ENCODE assay signal across 2 cellular contexts in the genomic region with DNA sequence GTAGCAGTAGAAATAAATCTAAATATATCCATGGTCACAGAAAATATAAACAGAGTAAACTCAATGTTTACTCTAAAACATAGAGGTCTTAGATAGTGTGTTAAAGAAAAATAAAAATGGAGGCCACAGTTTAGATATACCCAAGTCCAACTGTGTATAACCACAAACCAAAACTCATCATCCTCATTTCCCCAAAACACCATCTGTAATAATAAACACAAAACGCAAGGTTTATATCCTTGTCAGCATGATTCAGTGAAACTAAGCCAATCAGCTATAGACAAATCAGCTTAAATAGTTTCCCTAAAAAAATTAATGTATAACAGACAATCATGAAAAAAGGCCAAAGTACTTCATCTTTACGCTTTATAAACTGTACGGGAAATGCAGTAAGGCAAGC.
TF ChIP-seq lines count a peak whose summit lies in the region.

No MANE protein-coding gene starts in this region.

TF ChIP-seq in IMR-90, 13 proteins besides CTCF, POLR2A, EP300 and RAD21:
- TF ChIP-seq RFX5 (IDR thresholded peaks at IDR 0.05; ENCODE audit: low read depth, low read length) (no peak), SMC3 (IDR thresholded peaks at IDR 0.05; ENCODE audit: low read depth, low read length) (no peak), NFE2L2 (IDR thresholded peaks at IDR 0.05; ENCODE audit: low read depth, low read length) (peak; percentile 95), CHD1 (IDR thresholded peaks at IDR 0.05; ENCODE audit: low read depth, low read length) (no peak), RCOR1 (IDR thresholded peaks at IDR 0.05; ENCODE audit: insufficient replicate concordance, low read length) (peak; percentile 13), MAZ (IDR thresholded peaks at IDR 0.05; ENCODE audit: borderline replicate concordance, low read depth, low read length) (no peak), MAFK (IDR thresholded peaks at IDR 0.05; ENCODE audit: low read depth, low read length) (peak; percentile 72)
- TF ChIP-seq, protein P1, sequence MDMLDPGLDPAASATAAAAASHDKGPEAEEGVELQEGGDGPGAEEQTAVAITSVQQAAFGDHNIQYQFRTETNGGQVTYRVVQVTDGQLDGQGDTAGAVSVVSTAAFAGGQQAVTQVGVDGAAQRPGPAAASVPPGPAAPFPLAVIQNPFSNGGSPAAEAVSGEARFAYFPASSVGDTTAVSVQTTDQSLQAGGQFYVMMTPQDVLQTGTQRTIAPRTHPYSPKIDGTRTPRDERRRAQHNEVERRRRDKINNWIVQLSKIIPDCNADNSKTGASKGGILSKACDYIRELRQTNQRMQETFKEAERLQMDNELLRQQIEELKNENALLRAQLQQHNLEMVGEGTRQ (IDR thresholded peaks at IDR 0.05; ENCODE audit: low read depth, low read length), result no peak

TF ChIP-seq in K562, 482 proteins besides CTCF, POLR2A, EP300 and RAD21:
- TF ChIP-seq, protein P2, sequence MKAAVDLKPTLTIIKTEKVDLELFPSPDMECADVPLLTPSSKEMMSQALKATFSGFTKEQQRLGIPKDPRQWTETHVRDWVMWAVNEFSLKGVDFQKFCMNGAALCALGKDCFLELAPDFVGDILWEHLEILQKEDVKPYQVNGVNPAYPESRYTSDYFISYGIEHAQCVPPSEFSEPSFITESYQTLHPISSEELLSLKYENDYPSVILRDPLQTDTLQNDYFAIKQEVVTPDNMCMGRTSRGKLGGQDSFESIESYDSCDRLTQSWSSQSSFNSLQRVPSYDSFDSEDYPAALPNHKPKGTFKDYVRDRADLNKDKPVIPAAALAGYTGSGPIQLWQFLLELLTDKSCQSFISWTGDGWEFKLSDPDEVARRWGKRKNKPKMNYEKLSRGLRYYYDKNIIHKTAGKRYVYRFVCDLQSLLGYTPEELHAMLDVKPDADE (conservative IDR thresholded peaks at IDR 0.05; ENCODE audit: control insufficient read depth, low read depth, low read length), result no peak
- TF ChIP-seq RHOXF2B (CRISPR knock-in tag; conservative IDR thresholded peaks at IDR 0.05) (no peak), ZNF316 (IDR thresholded peaks at IDR 0.05) (peak; percentile 26; the same call in 1 of the 2 replicates), HDGF (IDR thresholded peaks at IDR 0.05) (no peak), SAFB (IDR thresholded peaks at IDR 0.05; ENCODE audit: borderline replicate concordance, low read depth, low read length) (no peak)
